Comparison of ENCODE assay signal across 1 cellular context in genomic region chr6:43769526-43770416, GRCh38.
TF ChIP-seq lines count a peak whose summit lies in the region.

VEGFA (plus strand) TSS chr6:43770211.

TF ChIP-seq in HepG2, 621 proteins besides CTCF, POLR2A, EP300 and RAD21 (continued from another document and continues in another):
- TF ChIP-seq PBX3 (CRISPR knock-in tag; IDR thresholded peaks at IDR 0.05; ENCODE audit: borderline replicate concordance) (peak; percentile 75), HNF4G (IDR thresholded peaks at IDR 0.05; ENCODE audit: borderline replicate concordance, low read depth, low read length) (peak; percentile 17; the same call in 1 of the 2 replicates), HNF4G (CRISPR knock-in tag; IDR thresholded peaks at IDR 0.05; ENCODE audit: borderline replicate concordance, low read depth) (no peak; the same call in 1 of the 2 replicates), CSRNP1 (CRISPR knock-in tag; IDR thresholded peaks at IDR 0.05) (peak; percentile 25; the same call in 1 of the 2 replicates), ASH2L (IDR thresholded peaks at IDR 0.05; ENCODE audit: insufficient read length, low read depth, low read length) (peak; percentile 79), ZBTB7B (CRISPR knock-in tag; IDR thresholded peaks at IDR 0.05) (peak; percentile 81), ZBTB3 (CRISPR knock-in tag; IDR thresholded peaks at IDR 0.05; ENCODE audit: borderline replicate concordance, low read depth) (peak; percentile 61; the same call in 1 of the 2 replicates), SSRP1 (CRISPR knock-in tag; IDR thresholded peaks at IDR 0.05) (peak; percentile 90; the same call in 1 of the 2 replicates), STAT5B (CRISPR knock-in tag; IDR thresholded peaks at IDR 0.05) (peak; percentile 79; the same call in 1 of the 2 replicates), CAMTA2 (CRISPR knock-in tag; IDR thresholded peaks at IDR 0.05; ENCODE audit: borderline replicate concordance) (no peak), TRIM22 (IDR thresholded peaks at IDR 0.05) (no peak), FOXM1 (CRISPR knock-in tag; IDR thresholded peaks at IDR 0.05) (no peak), NFIB (CRISPR knock-in tag; IDR thresholded peaks at IDR 0.05; ENCODE audit: borderline replicate concordance) (no peak), DR1 (CRISPR knock-in tag; IDR thresholded peaks at IDR 0.05) (peak; percentile 83), RELA (CRISPR knock-in tag; IDR thresholded peaks at IDR 0.05) (no peak), CEBPZ (IDR thresholded peaks at IDR 0.05; ENCODE audit: low read length) (no peak), ADNP (CRISPR knock-in tag; IDR thresholded peaks at IDR 0.05) (no peak), MLXIP (CRISPR knock-in tag; IDR thresholded peaks at IDR 0.05; ENCODE audit: borderline replicate concordance) (0 out of 2 replicates have a peak, but pooled peaks have one; percentile 11), IRF2 (CRISPR knock-in tag; IDR thresholded peaks at IDR 0.05) (peak; percentile 75), STAG1 (CRISPR knock-in tag; IDR thresholded peaks at IDR 0.05) (peak; percentile 91), ZKSCAN5 (CRISPR knock-in tag; IDR thresholded peaks at IDR 0.05) (no peak), IKZF1 (IDR thresholded peaks at IDR 0.05) (no peak), FOXP4 (CRISPR knock-in tag; IDR thresholded peaks at IDR 0.05) (peak; percentile 45), MYC (CRISPR knock-in tag; IDR thresholded peaks at IDR 0.05; ENCODE audit: borderline replicate concordance) (peak; percentile 75; the same call in 1 of the 2 replicates), SNRNP70 (IDR thresholded peaks at IDR 0.05; ENCODE audit: low read depth, low read length) (no peak), SATB2 (CRISPR knock-in tag; IDR thresholded peaks at IDR 0.05) (peak; percentile 83; the same call in 1 of the 2 replicates), TBL1XR1 (IDR thresholded peaks at IDR 0.05; ENCODE audit: borderline replicate concordance, low read length, partially characterized antibody) (no peak), ZNF205 (CRISPR knock-in tag; IDR thresholded peaks at IDR 0.05) (peak; percentile 73), MAZ (IDR thresholded peaks at IDR 0.05; ENCODE audit: borderline replicate concordance, low read depth, low read length) (peak; percentile 91), MAZ (CRISPR knock-in tag; IDR thresholded peaks at IDR 0.05; ENCODE audit: low read depth) (peak; percentile 58; the same call in 1 of the 2 replicates), BCL3 (CRISPR knock-in tag; IDR thresholded peaks at IDR 0.05) (peak; percentile 97), ZNF589 (CRISPR knock-in tag; conservative IDR thresholded peaks at IDR 0.05) (no peak), ZBTB44 (CRISPR knock-in tag; IDR thresholded peaks at IDR 0.05) (peak; percentile 73; the same call in 1 of the 2 replicates), MLLT10 (CRISPR knock-in tag; IDR thresholded peaks at IDR 0.05) (no peak), MIER3 (CRISPR knock-in tag; IDR thresholded peaks at IDR 0.05; ENCODE audit: borderline replicate concordance) (peak; percentile 57; the same call in 1 of the 2 replicates), NFKB2 (CRISPR knock-in tag; IDR thresholded peaks at IDR 0.05; ENCODE audit: borderline replicate concordance) (peak; percentile 90; the same call in 1 of the 2 replicates), SKIL (CRISPR knock-in tag; IDR thresholded peaks at IDR 0.05; ENCODE audit: borderline replicate concordance) (no peak)
